Comparison of ENCODE assay signal across 19 cellular contexts in the genomic region with DNA sequence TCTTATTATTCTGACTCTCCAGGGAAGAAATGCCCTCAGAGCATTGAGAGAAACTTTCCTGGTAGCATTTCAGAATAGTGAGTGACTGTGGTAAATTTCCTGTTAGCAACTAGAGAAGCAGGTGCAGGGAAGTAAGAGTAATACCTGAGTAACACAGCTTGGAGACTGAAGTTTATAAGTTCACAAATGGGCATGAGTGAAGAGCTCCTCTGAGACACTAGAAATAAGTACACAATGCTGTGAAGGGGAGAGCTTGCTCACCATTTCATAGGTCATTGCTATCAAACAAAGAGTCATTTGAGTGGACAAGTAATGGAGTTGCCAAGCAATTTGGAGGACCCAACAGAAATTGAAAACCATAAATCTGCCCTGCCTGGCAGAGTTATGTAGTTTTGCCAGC.
"Had no signal": no experiment of that assay in that cellular context is flagged by ENCODE, and none has a peak within 500 bp of the region (broad histone marks: within the 10 kb centered on the region; RNA-seq: fewer than 3 reads in every experiment).

No MANE protein-coding gene starts in this region.

- H3K4me3 ChIP-seq: sigmoid colon, smooth muscle cell, transverse colon had no signal

- H3K27ac ChIP-seq: sigmoid colon, transverse colon, VCaP had no signal

- ATAC-seq: activated CD4-positive, CD25-positive, alpha-beta regulatory T cell treated with anti-CD3 and anti-CD28 coated beads, Interleukin-2, amount 50 U/mL, for 24 hours; activated CD8-positive, alpha-beta memory T cell treated with anti-CD3 and anti-CD28 coated beads, Interleukin-2, amount 10 ng/mL, durations not matched to agents 7 days and 5 days; activated CD8-positive, alpha-beta T cell treated with anti-CD3 and anti-CD28 coated beads for 36 hours; activated naive CD8-positive, alpha-beta T cell treated with anti-CD3 and anti-CD28 coated beads, Interleukin-2, amount 50 U/mL, for 24 hours; left lobe of liver; natural killer cell treated with Interleukin-12 subunit alpha and Interleukin-12 subunit beta and Interleukin-15 and Interleukin-18, amount 100 ng/mL, for 72 hours; stimulated activated memory B cell treated with anti-CD40 and anti-IgM and Interleukin-4, amounts not matched to agents 10 μg/mL and 1 μg/mL and 100 μg/mL, for 72 hours had no signal

- DNase-seq: activated CD4-positive, alpha-beta T cell treated with anti-CD3 and anti-CD28 coated beads, Interleukin-2, amount 10 ng/mL, durations not matched to agents 24 days and 14 days; activated CD8-positive, alpha-beta memory T cell treated with anti-CD3 and anti-CD28 coated beads, Interleukin-2, amount 10 ng/mL, durations not matched to agents 7 days and 5 days; activated CD8-positive, alpha-beta T cell treated with anti-CD3 and anti-CD28 coated beads for 36 hours; activated gamma-delta T cell; activated naive CD4-positive, alpha-beta T cell treated with anti-CD3 and anti-CD28 coated beads, Interleukin-2, amount 50 U/mL, for 16 hours; activated naive CD8-positive, alpha-beta T cell treated with anti-CD3 and anti-CD28 coated beads, Interleukin-2, amount 50 U/mL, for 24 hours; activated T-cell treated with anti-CD3 and anti-CD28 coated beads for 4 hours; foreskin fibroblast; kidney; retina; sigmoid colon; stimulated activated CD4-positive, alpha-beta T cell treated with anti-CD3 and anti-CD28 coated beads, Interleukin-15, amount 100 ng/mL, for 24 hours; transverse colon had no signal

- H3K27me3 ChIP-seq: sigmoid colon, transverse colon had no signal

- H3K4me1 ChIP-seq: sigmoid colon, transverse colon had no signal

- H3K36me3 ChIP-seq: sigmoid colon, transverse colon had no signal
